Comparison of ENCODE assay signal across 10 cellular contexts in the genomic region with DNA sequence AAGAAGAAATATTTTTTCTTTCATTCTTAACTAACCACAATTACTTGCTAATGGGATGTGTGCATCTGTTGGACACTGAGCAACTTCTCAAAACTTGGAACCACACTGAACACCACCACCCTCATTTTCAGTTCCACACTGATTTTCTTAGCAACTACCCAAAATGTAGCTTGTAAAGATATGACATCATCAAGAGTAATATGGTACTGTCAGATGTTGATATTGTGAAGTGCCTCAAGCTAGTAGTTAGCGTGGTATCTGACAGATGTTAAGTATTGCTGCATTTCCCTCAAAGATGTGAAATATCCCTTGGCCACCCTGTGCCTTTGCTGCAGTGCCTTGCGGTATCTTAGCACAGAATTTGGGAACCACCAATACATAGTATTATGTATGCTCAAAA. TPM values are rescaled to one million over a fixed set of nuclear protein-coding genes. Genes with fewer than 3 reads are reported as not detected.
DNase-seq lines count a peak whose midpoint lies in the region; ATAC-seq and TF ChIP-seq lines count a peak whose summit lies in the region.
"Had no signal": no experiment of that assay in that cellular context is flagged by ENCODE, and none has a peak within 500 bp of the region (broad histone marks: within the 10 kb centered on the region; RNA-seq: fewer than 3 reads in every experiment).

No MANE protein-coding gene starts in this region.

- no peaks in the 10 kb centered on the region for H3K27me3 ChIP-seq in foreskin keratinocyte
- H3K27me3 ChIP-seq: adrenal gland had no signal

- no peak overlapping the region for H3K4me3 Mint-ChIP-seq in memory B cell

- H3K27ac ChIP-seq in foreskin keratinocyte = no peak overlapping the region
- H3K27ac ChIP-seq: adrenal gland had no signal

- H3K27me3 Mint-ChIP-seq in memory B cell = peaks cover 26% of the 10 kb centered on the region

- peaks cover 22% of the 10 kb centered on the region for H3K4me1 Mint-ChIP-seq in memory B cell

- H3K4me1 ChIP-seq in foreskin keratinocyte = no peaks in the 10 kb centered on the region

- peak overlapping the region; percentile 40 for H3K27ac Mint-ChIP-seq in memory B cell

- intact Hi-C loops in cardiac septum (cut with DNase I) = no loop called here

- no peaks in the 10 kb centered on the region for H3K9me3 Mint-ChIP-seq in memory B cell

- ATAC-seq in GM18519 (IDR thresholded peaks at IDR 0.05; ENCODE audit: low FRiP score, unreplicated experiment) = peak; percentile 79
- peak; percentile 83 for ATAC-seq in GM21737 (IDR thresholded peaks at IDR 0.05; ENCODE audit: unreplicated experiment)
- ATAC-seq in HG03565 (IDR thresholded peaks at IDR 0.05; ENCODE audit: unreplicated experiment) = peak; percentile 80
- peak; percentile 80 for ATAC-seq in memory B cell (ENCODE audit: low read depth)
- ATAC-seq in foreskin keratinocyte = no peak
- ATAC-seq: HCT116 had no signal

- peaks cover 6% of the 10 kb centered on the region for H3K36me3 Mint-ChIP-seq in memory B cell

- no peak for TF ChIP-seq CTCF in foreskin keratinocyte (conservative IDR thresholded peaks at IDR 0.05)

- DNase-seq in memory B cell (ENCODE audit: low spot score in 2 of 2) (no peak), cardiac septum (ENCODE audit: low spot score) (no peak), hepatic stellate cell (ENCODE audit: low spot score) (no peak), NCI-H128 (lab: John Stamatoyannopoulos, UW; ENCODE audit: unreplicated experiment) (no peak), foreskin keratinocyte (no peak)
- DNase-seq: adrenal gland had no signal

RNA-seq across cellular contexts. Expression of a gene that starts 9.3 kb away (rescaled TPM):
- total RNA-seq in cardiac septum (26.5 TPM), foreskin keratinocyte (29.3 and 33.9 TPM in 2 replicates)
- 18.5 and 19.9 TPM in 2 replicates for polyA plus RNA-seq in foreskin keratinocyte
